In genomic region chr21:30072496-30072895, GRCh38 we compare ENCODE assay signal across 8 cellular contexts.
DNase-seq lines count a peak whose midpoint lies in the region; ATAC-seq and TF ChIP-seq lines count a peak whose summit lies in the region.

No MANE protein-coding gene starts in this region.

- H3K79me2 ChIP-seq in PC-9 (ENCODE audit: low read depth): no peaks in the 10 kb centered on the region

- no peaks in the 10 kb centered on the region for H3F3A ChIP-seq in PC-9 (ENCODE audit: insufficient read depth, low read depth)

- no peaks in the 10 kb centered on the region for H3K9me3 ChIP-seq in PC-9 (ENCODE audit: insufficient read depth, low read depth)
- H3K9me3 ChIP-seq in stomach: peaks cover 2 to 21% (median 8%) of the 10 kb centered on the region in 4 donors

- peaks cover 5 to 9% of the 10 kb centered on the region in 2 donors for H3K9me3 Mint-ChIP-seq in effector memory CD8-positive, alpha-beta T cell

- H3K27ac Mint-ChIP-seq in effector memory CD8-positive, alpha-beta T cell: no peak overlapping the region

- intact Hi-C loops in PC-9 (cut with micrococcal nuclease; ENCODE audit: unreplicated experiment) (loop anchor here (1.0 to 2.0 kb wide), 2 partner anchors 122 to 184 kb away; no protein-coding TSS in a partner anchor), stomach (cut with DNase I; ENCODE audit: low total_unique reads) (no loop called here)

- no peak overlapping the region for H3K4me2 ChIP-seq in PC-9

- H3K36me3 Mint-ChIP-seq in effector memory CD8-positive, alpha-beta T cell (ENCODE audit: insufficient read depth): no peaks in the 10 kb centered on the region

- no peak overlapping the region for H3K27ac ChIP-seq in PC-9
- no peak overlapping the region for H3K27ac ChIP-seq in stomach

- DNase-seq in activated CD4-positive, alpha-beta T cell treated with anti-CD3 and anti-CD28 coated beads for 48 hours: peak; percentile 3
- DNase-seq in activated CD4-positive, alpha-beta T cell treated with anti-CD3 and anti-CD28 coated beads, Interleukin-2, amount 50 U/mL, for 48 hours: no peak
- DNase-seq in PC-9: peak in 1 of 2 experiments; percentile 22
- DNase-seq in fibroblast of gingiva (ENCODE audit: low read depth): peak; percentile 10
- DNase-seq in stomach: peak; percentile 27
- no peak for DNase-seq in NCI-H1436 (lab: John Stamatoyannopoulos, UW)
- DNase-seq in effector memory CD8-positive, alpha-beta T cell: no peak

- no peaks in the 10 kb centered on the region for H3K27me3 Mint-ChIP-seq in effector memory CD8-positive, alpha-beta T cell

- H3K4me1 ChIP-seq in PC-9 (replicated peaks; ENCODE audit: insufficient read depth): no peaks in the 10 kb centered on the region
- no peaks in the 10 kb centered on the region for H3K4me1 ChIP-seq in stomach

- no peaks in the 10 kb centered on the region for H4K20me1 ChIP-seq in PC-9 (ENCODE audit: insufficient read depth)

- H2AFZ ChIP-seq in PC-9: no peak overlapping the region

- ATAC-seq in GM21576 (IDR thresholded peaks at IDR 0.05; ENCODE audit: unreplicated experiment): no peak
- ATAC-seq in effector memory CD8-positive, alpha-beta T cell (replicated peaks): no peak

- no peak for TF ChIP-seq POLR2A in stomach (IDR thresholded peaks at IDR 0.05)

- TF ChIP-seq CTCF in PC-9 (conservative IDR thresholded peaks at IDR 0.05) (peak; percentile 44; the same call in 1 of the 2 replicates), stomach (IDR thresholded peaks at IDR 0.05) (no peak)

- H3K4me1 Mint-ChIP-seq in effector memory CD8-positive, alpha-beta T cell (ENCODE audit: low read depth in 2 of 2): no peaks in the 10 kb centered on the region

- no peaks in the 10 kb centered on the region for H3K27me3 ChIP-seq in PC-9 (ENCODE audit: insufficient read depth, low read depth)
- H3K27me3 ChIP-seq in stomach: no peaks in the 10 kb centered on the region

- H3K4me3 Mint-ChIP-seq in effector memory CD8-positive, alpha-beta T cell: no peak overlapping the region

- POLR2A ChIA-PET in PC-9 (lab: Charles Lee; ENCODE audit: unreplicated experiment): no interaction called here

- 5 to 23% (median 20%) methylated on average over 4 of the region's 4 CpGs for WGBS in stomach, 5 donors

- no peaks in the 10 kb centered on the region for H3K9me2 ChIP-seq in PC-9 (ENCODE audit: insufficient read depth)

- TF ChIP-seq EP300 in stomach (IDR thresholded peaks at IDR 0.05): no peak

- CTCF ChIA-PET in PC-9 (lab: Charles Lee): no interaction called here

- no TSS peak for BruUV-seq in PC-9 (replicated peaks; lab: Mats Ljungman, UMichigan)

- H3K4me3 ChIP-seq in PC-9 (no peak overlapping the region), stomach (no peak overlapping the region)

- H3K36me3 ChIP-seq in PC-9 (ENCODE audit: low read depth) (no peaks in the 10 kb centered on the region), stomach (no peaks in the 10 kb centered on the region)

Comparison
In these comparisons a context has a peak if more than half of its experiments do, and no peak if none do; other contexts are left out.
1. DNase-seq: peak in activated CD4-positive, alpha-beta T cell treated with anti-CD3 and anti-CD28 coated beads for 48 hours (single experiment), fibroblast of gingiva (single experiment) and stomach (single experiment); none in activated CD4-positive, alpha-beta T cell treated with anti-CD3 and anti-CD28 coated beads, Interleukin-2, amount 50 U/mL, for 48 hours (0 of 2), NCI-H1436 (single experiment) and effector memory CD8-positive, alpha-beta T cell (0 of 3).